Comparison of ENCODE assay signal across 8 cellular contexts in the genomic region with DNA sequence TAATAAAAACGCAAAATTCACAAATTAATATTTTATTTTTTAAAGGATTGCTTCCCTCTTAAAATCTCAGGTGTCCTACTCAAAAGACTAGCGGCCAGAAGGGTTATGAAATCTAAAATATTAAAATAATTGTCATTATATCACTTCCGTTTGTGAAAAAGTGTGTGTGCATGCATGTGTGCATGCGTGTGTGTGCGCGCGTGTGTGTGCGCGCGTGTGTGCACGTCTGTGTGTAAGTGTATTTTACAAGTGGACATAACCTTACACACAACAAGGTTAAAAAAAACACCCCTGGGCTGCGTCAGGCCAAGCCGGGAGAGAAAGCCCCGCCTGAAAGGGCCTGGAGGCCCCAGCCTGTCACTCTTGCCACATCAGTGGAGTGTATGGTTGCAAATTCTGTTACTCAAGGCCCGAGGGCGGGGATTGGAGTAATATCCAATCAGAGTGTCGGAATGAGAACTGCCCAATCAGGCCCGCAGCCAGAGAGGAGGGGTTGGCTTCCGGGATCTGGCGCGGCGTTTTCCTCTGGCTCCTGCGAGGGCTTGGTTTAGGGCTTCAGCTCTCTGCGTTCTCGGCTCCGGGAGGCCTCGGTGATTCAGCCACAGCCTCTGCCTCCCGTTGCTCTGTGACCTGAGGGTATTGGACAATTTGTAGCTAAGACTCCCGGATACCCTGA. TPM values are rescaled to one million over a fixed set of nuclear protein-coding genes. Genes with fewer than 3 reads are reported as not detected.
A peak's percentile ranks its signal among the peaks of the same experiment; 100 is the strongest.
DNase-seq lines count a peak whose midpoint lies in the region; ATAC-seq and TF ChIP-seq lines count a peak whose summit lies in the region.
"Not testable (repeated sequence)": the region's sequence is repeated elsewhere in the genome, so short reads cannot be mapped to it uniquely, and the experiment has no call there.

A gene (plus strand): TSS at position 518 of the 676 bp plus-strand sequence. CDS start 168 bp downstream, outside the sequence.

- H3K27ac Mint-ChIP-seq in activated CD8-positive, alpha-beta memory T cell treated with anti-CD3 and anti-CD28 coated beads, Interleukin-2, amount 10 ng/mL, durations not matched to agents 7 days and 5 days; chondrocyte (ENCODE audit: unreplicated experiment); naive thymus-derived CD4-positive, alpha-beta T cell: not testable (repeated sequence)

- ATAC-seq in GM21786 (IDR thresholded peaks at IDR 0.05; ENCODE audit: unreplicated experiment) (peak; percentile 67), heart left ventricle (peak; percentile 96 to 99 (median 98))
- ATAC-seq in activated CD8-positive, alpha-beta memory T cell treated with anti-CD3 and anti-CD28 coated beads, Interleukin-2, amount 10 ng/mL, durations not matched to agents 7 days and 5 days, result peak; percentile 94
- ATAC-seq in naive thymus-derived CD4-positive, alpha-beta T cell, result peak; percentile 85

- H3K9me3 Mint-ChIP-seq in activated CD8-positive, alpha-beta memory T cell treated with anti-CD3 and anti-CD28 coated beads, Interleukin-2, amount 10 ng/mL, durations not matched to agents 7 days and 5 days (ENCODE audit: low read depth); chondrocyte (ENCODE audit: low read depth); naive thymus-derived CD4-positive, alpha-beta T cell: not testable (repeated sequence)

- not testable (repeated sequence) for H3K4me3 Mint-ChIP-seq in activated CD8-positive, alpha-beta memory T cell treated with anti-CD3 and anti-CD28 coated beads, Interleukin-2, amount 10 ng/mL, durations not matched to agents 7 days and 5 days; chondrocyte (ENCODE audit: unreplicated experiment); naive thymus-derived CD4-positive, alpha-beta T cell

- H3K36me3 Mint-ChIP-seq in activated CD8-positive, alpha-beta memory T cell treated with anti-CD3 and anti-CD28 coated beads, Interleukin-2, amount 10 ng/mL, durations not matched to agents 7 days and 5 days; chondrocyte (ENCODE audit: low read depth); naive thymus-derived CD4-positive, alpha-beta T cell: not testable (repeated sequence)

- H3K27ac ChIP-seq in heart left ventricle, result peak within 1 kb of the TSS in 4 of 12 donors; percentile 35 to 68 (median 56)
- not testable (repeated sequence) for H3K27ac ChIP-seq in naive thymus-derived CD4-positive, alpha-beta T cell (ENCODE audit: low read depth, low read length)

- H3K27me3 Mint-ChIP-seq in activated CD8-positive, alpha-beta memory T cell treated with anti-CD3 and anti-CD28 coated beads, Interleukin-2, amount 10 ng/mL, durations not matched to agents 7 days and 5 days; chondrocyte (ENCODE audit: low read depth); naive thymus-derived CD4-positive, alpha-beta T cell: not testable (repeated sequence)

- 33 to 39% (median 35%) methylated on average over 20 to 23 of the region's 29 CpGs for WGBS in heart left ventricle, 4 donors

- POLR2A ChIA-PET in naive thymus-derived CD4-positive, alpha-beta T cell (lab: Charles Lee), result interaction anchor here (1.0 to 2.0 kb wide), 4 partner anchors 8 to 421 kb away, joined by 3 to 6 read pairs (median 4); a partner anchor contains a TSS

- not testable (repeated sequence) for TF ChIP-seq CTCF in AG10803 (conservative IDR thresholded peaks at IDR 0.05; ENCODE audit: low read length); chondrocyte (IDR thresholded peaks at IDR 0.05); heart left ventricle (IDR thresholded peaks at IDR 0.05)

- not testable (repeated sequence) for H3K9me3 ChIP-seq in heart left ventricle; naive thymus-derived CD4-positive, alpha-beta T cell (ENCODE audit: control insufficient read depth in 2 of 3, low read length in 3 of 3)

- DNase-seq in AG10803 (ENCODE audit: low read depth); M059J (ENCODE audit: low read depth): not testable (repeated sequence)
- peak; percentile 45 for DNase-seq in activated CD8-positive, alpha-beta memory T cell treated with anti-CD3 and anti-CD28 coated beads, Interleukin-2, amount 10 ng/mL, durations not matched to agents 7 days and 5 days
- DNase-seq in chondrocyte (ENCODE audit: low spot score) (peak; percentile 94), heart left ventricle (peak; percentile 37 to 76 (median 54))
- DNase-seq in naive thymus-derived CD4-positive, alpha-beta T cell, result peak in 7 of 9 donors; percentile 4 to 49 (median 37)
- peak; percentile 6 for DNase-seq in stimulated activated CD4-positive, alpha-beta T cell treated with anti-CD3 and anti-CD28 coated beads, Interleukin-4, amount 100 ng/mL, for 24 hours

- not testable (repeated sequence) for TF ChIP-seq POLR2A in heart left ventricle (IDR thresholded peaks at IDR 0.05)

- intact Hi-C loops in heart left ventricle (cut with DNase I); naive thymus-derived CD4-positive, alpha-beta T cell (cut with micrococcal nuclease): not testable (repeated sequence)

- CTCF ChIA-PET in activated CD8-positive, alpha-beta memory T cell treated with anti-CD3 and anti-CD28 coated beads, Interleukin-2, amount 10 ng/mL, durations not matched to agents 7 days and 5 days (lab: Charles Lee); naive thymus-derived CD4-positive, alpha-beta T cell (lab: Charles Lee): not testable (repeated sequence)

- not testable (repeated sequence) for H3K4me1 ChIP-seq in heart left ventricle; naive thymus-derived CD4-positive, alpha-beta T cell (ENCODE audit: control insufficient read depth in 2 of 2, insufficient read depth in 2 of 2, low read length in 2 of 2)

- H3K27me3 ChIP-seq in heart left ventricle; naive thymus-derived CD4-positive, alpha-beta T cell (ENCODE audit: control insufficient read depth in 2 of 2, insufficient read depth in 2 of 2, low read length in 2 of 2): not testable (repeated sequence)

- not testable (repeated sequence) for H3K36me3 ChIP-seq in heart left ventricle; naive thymus-derived CD4-positive, alpha-beta T cell (ENCODE audit: control insufficient read depth in 2 of 3, insufficient read depth in 3 of 3, low read length in 3 of 3)

- H3K4me1 Mint-ChIP-seq in activated CD8-positive, alpha-beta memory T cell treated with anti-CD3 and anti-CD28 coated beads, Interleukin-2, amount 10 ng/mL, durations not matched to agents 7 days and 5 days; chondrocyte (ENCODE audit: low read depth); naive thymus-derived CD4-positive, alpha-beta T cell: not testable (repeated sequence)

- peak within 1 kb of the TSS; percentile 43 for H3K4me3 ChIP-seq in AG10803 (ENCODE audit: low read length)
- peak within 1 kb of the TSS in 10 of 12 donors; percentile 26 to 52 (median 45) for H3K4me3 ChIP-seq in heart left ventricle
- H3K4me3 ChIP-seq in naive thymus-derived CD4-positive, alpha-beta T cell (ENCODE audit: low read length), result not testable (repeated sequence)

RNA-seq across cellular contexts. Expression of the gene that starts here (rescaled TPM):
- total RNA-seq in M059J (2014; rRNA removed; shearing (Covaris generic)), result 10.9 and 11.6 TPM in 2 replicates
- 10 to 100 TPM in 1 of 2 experiments, 1 to 10 TPM in 1; 8.5 to 10.6 TPM for total RNA-seq in activated CD8-positive, alpha-beta memory T cell treated with anti-CD3 and anti-CD28 coated beads, Interleukin-2, amount 10 ng/mL, durations not matched to agents 7 days and 5 days
- total RNA-seq in chondrocyte (2.6 to 6.5 TPM (median 2.9 TPM) in 3 replicates), heart left ventricle (10 to 100 TPM in 2 of 9 donors, 1 to 10 TPM in 7; 4.8 to 12.9 (median 8.1) TPM)
- 1 to 10 TPM; 2.7 to 2.8 TPM for polyA plus RNA-seq in heart left ventricle
- total RNA-seq in naive thymus-derived CD4-positive, alpha-beta T cell, result 10 to 100 TPM in 2 of 5 experiments, 1 to 10 TPM in 3; 2.4 to 16.5 (median 8.9) TPM
- 10 to 100 TPM in 1 of 2 donors, 1 to 10 TPM in 1; 2.4 to 16.4 TPM for polyA plus RNA-seq in naive thymus-derived CD4-positive, alpha-beta T cell
